1 cellular context compared by ENCODE assay signal in the genomic region with DNA sequence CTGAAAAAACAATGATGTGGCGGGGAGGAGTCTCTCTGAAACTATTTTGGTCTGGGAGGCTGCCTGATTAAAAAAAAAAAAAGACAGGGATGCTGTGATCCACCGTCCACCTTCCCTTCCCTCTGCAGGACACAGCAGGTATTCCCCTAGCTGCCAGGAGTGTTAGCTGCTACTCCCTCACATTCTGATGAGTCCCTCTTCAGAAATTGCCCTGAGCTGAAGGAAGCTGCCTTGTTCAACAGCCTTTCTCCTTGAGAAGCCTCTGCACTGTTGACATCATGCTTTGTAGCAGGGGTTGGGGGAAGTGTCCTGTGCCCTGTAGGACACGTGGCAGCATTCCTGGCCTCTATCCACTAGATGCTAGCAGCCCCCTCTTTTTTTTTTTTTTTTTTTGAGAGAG.
TF ChIP-seq lines count a peak whose summit lies in the region.

No MANE protein-coding gene starts in this region.

TF ChIP-seq in H1, 55 proteins besides CTCF, POLR2A, EP300 and RAD21:
- no peak for TF ChIP-seq E2F6 (IDR thresholded peaks at IDR 0.05)
- TF ChIP-seq MAFK (IDR thresholded peaks at IDR 0.05; ENCODE audit: low read depth, low read length) = no peak
- TF ChIP-seq KDM1A (IDR thresholded peaks at IDR 0.05; ENCODE audit: borderline replicate concordance, low read length) = no peak
- no peak for TF ChIP-seq USF2 (IDR thresholded peaks at IDR 0.05; ENCODE audit: low read length)
- TF ChIP-seq BCL11A (IDR thresholded peaks at IDR 0.05; ENCODE audit: low read depth in 2 of 2, low read length in 2 of 2) = no peak
- no peak for TF ChIP-seq CBX8 (IDR thresholded peaks at IDR 0.05; ENCODE audit: borderline replicate concordance, low read depth, low read length)
- no peak for TF ChIP-seq SIX5 (IDR thresholded peaks at IDR 0.05; ENCODE audit: low read depth, low read length)
- no peak for TF ChIP-seq CBX5 (IDR thresholded peaks at IDR 0.05; ENCODE audit: low read depth, low read length)
- TF ChIP-seq RNF2 (IDR thresholded peaks at IDR 0.05; ENCODE audit: borderline replicate concordance, low read depth, low read length, missing control alignments, poor library complexity, severe bottlenecking) = no peak
- no peak for TF ChIP-seq CREB1 (IDR thresholded peaks at IDR 0.05)
- no peak for TF ChIP-seq MAX (IDR thresholded peaks at IDR 0.05)
- no peak for TF ChIP-seq SP1 (IDR thresholded peaks at IDR 0.05; ENCODE audit: low read depth, low read length)
- no peak for TF ChIP-seq YY1 (IDR thresholded peaks at IDR 0.05; ENCODE audit: low read depth, low read length)
- no peak for TF ChIP-seq ASH2L (IDR thresholded peaks at IDR 0.05; ENCODE audit: low read length)
- no peak for TF ChIP-seq GTF2F1 (IDR thresholded peaks at IDR 0.05; ENCODE audit: borderline replicate concordance, low read depth, low read length)
- no peak for TF ChIP-seq ZNF274 (IDR thresholded peaks at IDR 0.05; ENCODE audit: borderline replicate concordance, extremely low read depth, low read length)
- TF ChIP-seq CHD2 (IDR thresholded peaks at IDR 0.05; ENCODE audit: low read length) = no peak
- no peak for TF ChIP-seq SUZ12 (IDR thresholded peaks at IDR 0.05; ENCODE audit: low read length)
- no peak for TF ChIP-seq KDM4A (IDR thresholded peaks at IDR 0.05; ENCODE audit: low read depth, low read length, severe bottlenecking)
- TF ChIP-seq POLR2AphosphoS5 (IDR thresholded peaks at IDR 0.05; ENCODE audit: low read depth, low read length) = no peak
